11 cellular contexts compared by ENCODE assay signal in the genomic region with DNA sequence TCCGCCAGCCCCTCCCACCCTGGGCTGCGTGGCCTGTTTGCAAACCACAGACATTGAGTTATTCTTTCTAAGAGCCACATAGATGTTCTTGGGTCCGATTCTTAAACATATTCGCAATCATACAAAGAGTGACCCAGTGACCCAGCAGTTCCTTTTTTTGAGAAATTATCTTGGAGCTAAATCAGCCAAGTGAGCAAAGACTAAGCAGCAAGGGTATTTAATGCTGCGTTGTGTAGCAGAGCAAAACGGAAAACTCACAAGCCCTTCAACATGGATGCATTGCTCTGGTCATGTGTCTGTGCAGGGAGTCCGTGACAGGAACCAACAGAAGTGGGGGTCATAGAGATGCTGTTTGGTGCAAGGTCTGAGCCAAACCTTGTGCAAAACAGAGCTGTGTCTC.
"Had no signal": no experiment of that assay in that cellular context is flagged by ENCODE, and none has a peak within 500 bp of the region (broad histone marks: within the 10 kb centered on the region; RNA-seq: fewer than 3 reads in every experiment).

No MANE protein-coding gene starts in this region.

- DNase-seq: GOT3, H7, H9, HCEC 1CT, HFFc6 had no signal

- H3K27ac Mint-ChIP-seq: GM23338, H9, HFFc6 had no signal

- ATAC-seq: GM23338, HCT116 had no signal

- H3K4me3 Mint-ChIP-seq: GM23338, H9, HFFc6 had no signal

- H3K9ac ChIP-seq: GM23248 had no signal

- H3K9me3 ChIP-seq: HAP-1 had no signal

- H3K4me2 ChIP-seq: GM23338 had no signal

- H3K4me3 ChIP-seq: GM23248, GM23338, HAP-1 had no signal

- H3K27ac ChIP-seq: GM23248 had no signal

- H3K36me3 ChIP-seq: HAP-1 had no signal

- FAIRE-seq: H1, H54 had no signal

- H3K4me1 ChIP-seq: HAP-1 had no signal

- H2AFZ ChIP-seq: GM23248, GM23338 had no signal

- H3K9me3 Mint-ChIP-seq: GM23338, H9 had no signal
